ENCODE assay signal across 10 cellular contexts in the genomic region with DNA sequence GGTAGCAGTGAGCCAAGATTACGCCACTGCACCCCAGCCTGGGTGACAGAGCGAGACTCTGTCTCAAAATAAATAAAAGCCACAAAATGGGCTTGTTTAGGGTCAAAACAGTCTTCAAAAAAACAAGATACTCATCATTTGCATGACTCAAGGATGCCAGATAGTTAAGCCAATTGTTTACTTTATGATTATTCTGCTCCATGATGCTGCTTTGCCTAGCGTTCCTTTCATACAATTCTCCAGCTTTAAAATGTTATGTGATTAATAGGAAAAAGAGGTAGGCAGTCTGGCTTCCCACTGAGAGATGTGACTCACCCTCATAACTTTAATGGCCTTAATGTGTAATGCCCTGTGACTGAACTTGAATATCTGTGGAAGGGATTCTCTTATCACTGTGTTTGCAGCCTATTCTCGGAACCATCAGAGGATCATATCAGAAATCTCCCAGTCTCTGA.
DNase-seq lines count a peak whose midpoint lies in the region; FAIRE-seq and TF ChIP-seq lines count a peak whose summit lies in the region.
"Had no signal": no experiment of that assay in that cellular context is flagged by ENCODE, and none has a peak within 500 bp of the region (broad histone marks: within the 10 kb centered on the region; RNA-seq: fewer than 3 reads in every experiment).

No MANE protein-coding gene starts in this region.

- H3K27me3 ChIP-seq in GM23248 (replicated peaks; ENCODE audit: insufficient read depth) (peaks cover 12% of the 10 kb centered on the region), bronchial epithelial cell (ENCODE audit: control insufficient read depth, insufficient read depth, low read length) (no peaks in the 10 kb centered on the region)

- H3K4me3 ChIP-seq in GM23248, result no peak overlapping the region
- H3K4me3 ChIP-seq in bronchial epithelial cell (ENCODE audit: low read depth, low read length), result no peak overlapping the region

- 0 out of 2 replicates have a peak, but pooled peaks cover 9% of the 10 kb centered on the region for H3F3A ChIP-seq in GM23248 (ENCODE audit: insufficient read depth)

- H2AFZ ChIP-seq in GM23248, result no peak overlapping the region

- no peak overlapping the region for H3K9ac ChIP-seq in GM23248

- H3K79me2 ChIP-seq in GM23248 (ENCODE audit: insufficient read depth), result no peaks in the 10 kb centered on the region

- no peak for TF ChIP-seq CTCF in bronchial epithelial cell (IDR thresholded peaks at IDR 0.05; ENCODE audit: insufficient read depth, low read length, severe bottlenecking)

- no peaks in the 10 kb centered on the region for H3K36me3 ChIP-seq in GM23248 (ENCODE audit: low read depth)
- H3K36me3 ChIP-seq in bronchial epithelial cell (ENCODE audit: control insufficient read depth, insufficient read depth, low read length), result no peaks in the 10 kb centered on the region

- peak; percentile 93 for DNase-seq in GM23248
- DNase-seq in NCI-H226, result peak; percentile 32
- peak; percentile 76 for DNase-seq in bronchial epithelial cell (ENCODE audit: low read depth)
- DNase-seq in putamen (ENCODE audit: low spot score), result peak; percentile 36
- DNase-seq in SK-N-DZ (ENCODE audit: low spot score), result no peak
- no peak for DNase-seq in epidermal melanocyte (ENCODE audit: insufficient read length, low spot score)
- no peak for DNase-seq in NCI-H2029 treated with DMSO at 0.1 percent for 48 hours (lab: John Stamatoyannopoulos, UW)
- DNase-seq: activated CD4-positive, alpha-beta T cell treated with anti-CD3 and anti-CD28 coated beads, Interleukin-2, amount 50 U/mL, for 4 hours; activated naive CD4-positive, alpha-beta T cell treated with Interleukin-2 at 50 U/mL for 16 hours; NCI-H2171 treated with DMSO at 0.1 percent for 48 hours had no signal

- H3K9me3 ChIP-seq in GM23248 (ENCODE audit: low read depth), result no peaks in the 10 kb centered on the region

- 24 to 28% methylated on average over 4 of the region's 4 CpGs for WGBS in GM23248 (ENCODE audit: low coverage in 1 of 2, low lambda C conversion rate in 2 of 2, missing lambda C conversion rate in 2 of 2), 2 experiments

- H3K27ac ChIP-seq in GM23248, result peak overlapping the region; percentile 29; the same call in 1 of the 2 replicates

- H3K4me2 ChIP-seq in GM23248 (ENCODE audit: unreplicated experiment), result no peak overlapping the region

- no peaks in the 10 kb centered on the region for H4K20me1 ChIP-seq in GM23248 (ENCODE audit: insufficient read depth)

- FAIRE-seq in bronchial epithelial cell (lab: Jason Lieb, UNC), result no peak

- in situ Hi-C loops in GM23248 (cut with MboI), result no loop called here

- peaks cover 15% of the 10 kb centered on the region for H3K4me1 ChIP-seq in GM23248 (ENCODE audit: insufficient read depth)

- no peaks in the 10 kb centered on the region for H3K9me2 ChIP-seq in GM23248 (ENCODE audit: insufficient read depth)

Comparison
In these comparisons a context has a peak if more than half of its experiments do, and no peak if none do; other contexts are left out.
1. DNase-seq: peak in GM23248 (single experiment), NCI-H226 (single experiment), bronchial epithelial cell (single experiment) and putamen (single experiment); none in SK-N-DZ (single experiment), epidermal melanocyte (single experiment) and NCI-H2029 treated with DMSO at 0.1 percent for 48 hours (single experiment).